11 cellular contexts compared by ENCODE assay signal in the genomic region with DNA sequence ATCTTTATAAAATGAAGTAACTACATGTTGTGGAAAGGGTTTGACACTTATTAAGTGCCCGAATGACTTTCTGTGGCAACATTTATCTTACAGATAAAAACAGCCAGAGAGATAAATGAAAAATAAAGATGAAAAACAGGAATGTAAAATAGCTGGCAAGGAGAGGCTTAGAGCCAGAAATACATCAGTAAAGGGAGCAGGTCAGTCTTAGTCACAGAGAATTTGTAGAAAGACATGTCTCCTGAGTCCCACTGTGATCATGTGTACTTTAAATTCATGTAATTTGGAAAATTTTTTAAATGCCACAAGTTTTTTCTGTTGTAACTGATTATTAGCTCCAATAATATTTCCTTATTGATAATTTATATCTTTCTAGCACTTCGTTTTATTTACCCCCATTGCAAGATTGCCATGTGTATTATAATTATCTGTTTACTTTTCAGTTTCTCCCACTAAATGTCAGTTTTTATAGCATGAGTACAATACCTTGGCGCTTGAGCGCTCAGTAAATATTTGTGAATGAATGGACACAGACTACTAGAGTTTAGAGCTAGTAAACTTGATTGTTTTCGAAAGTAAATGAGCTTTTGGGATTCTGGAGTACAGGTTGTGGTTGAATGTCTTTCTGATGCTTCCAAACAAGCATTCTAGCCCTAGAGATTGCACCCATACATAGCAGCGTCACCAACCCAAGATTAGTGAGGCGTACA. TPM values are rescaled to one million over a fixed set of nuclear protein-coding genes. Genes with fewer than 3 reads are reported as not detected.
DNase-seq lines count a peak whose midpoint lies in the region; ATAC-seq, FAIRE-seq and TF ChIP-seq lines count a peak whose summit lies in the region.
"Had no signal": no experiment of that assay in that cellular context is flagged by ENCODE, and none has a peak within 500 bp of the region (broad histone marks: within the 10 kb centered on the region; RNA-seq: fewer than 3 reads in every experiment).

No MANE protein-coding gene starts in this region.

- TF ChIP-seq POLR2A in HCT116 (IDR thresholded peaks at IDR 0.05; ENCODE audit: borderline replicate concordance, extremely low read depth, insufficient read depth, insufficient read length): no peak
- TF ChIP-seq POLR2A in HepG2 (IDR thresholded peaks at IDR 0.05; ENCODE audit: insufficient read depth in 1 of 2, low read depth in 2 of 2, low read length in 2 of 2): no peak

- peaks cover 48 to 67% of the 10 kb centered on the region in 2 experiments for H3K4me1 ChIP-seq in HCT116 (ENCODE audit: control insufficient read depth in 1 of 2, insufficient read depth in 2 of 2, low read length in 2 of 2)
- peaks cover 67% of the 10 kb centered on the region for H3K4me1 ChIP-seq in HepG2 (ENCODE audit: insufficient read depth, low read length)

- TF ChIP-seq CTCF in HCT116 (IDR thresholded peaks at IDR 0.05 in 2 of 3, conservative IDR thresholded peaks at IDR 0.05 in 1 of 3; ENCODE audit: borderline replicate concordance in 1 of 3, insufficient read depth in 1 of 3, low read depth in 2 of 3, low read length in 2 of 3) (no peak), HepG2 (CRISPR knock-in tag; IDR thresholded peaks at IDR 0.05) (no peak)

- TF ChIP-seq RAD21 in HCT116 (IDR thresholded peaks at IDR 0.05; ENCODE audit: low read depth) (no peak), HepG2 (CRISPR knock-in tag; IDR thresholded peaks at IDR 0.05) (no peak)

- intact Hi-C loops in HCT116 (cut with micrococcal nuclease) (loop anchor here (5.0 kb wide), 1 partner anchor 100 kb away; no protein-coding TSS in a partner anchor), HepG2 (cut with micrococcal nuclease; ENCODE audit: unreplicated experiment) (no loop called here)

- DNase-seq in COLO668 (lab: John Stamatoyannopoulos, UW; ENCODE audit: unreplicated experiment) (peak; percentile 4), HCT116 (ENCODE audit: low read depth, low spot score) (no peak), T-helper 17 cell (no peak), HepG2 (ENCODE audit: low spot score) (peak; percentile 27), LoVo (ENCODE audit: low spot score) (no peak), HUDEP-2 (lab: John Stamatoyannopoulos, UW; ENCODE audit: unreplicated experiment in 76 of 76) (no peak), hypothalamus (lab: John Stamatoyannopoulos, UW) (no peak)
- DNase-seq: DMS 273 treated with DMSO at 0.1 percent for 48 hours; effector memory CD4-positive, alpha-beta T cell; stimulated activated naive CD8-positive, alpha-beta T cell treated with anti-CD3 and anti-CD28 coated beads, Interleukin-15, Interleukin-2, amounts not matched to agents 100 U/mL and 50 U/mL, for 24 hours had no signal

- 91% methylated on average over 7 of the region's 7 CpGs for WGBS in HepG2 (ENCODE audit: low lambda C conversion rate)

- no peaks in the 10 kb centered on the region for H3K27me3 ChIP-seq in HCT116 (ENCODE audit: insufficient read depth, low read length)
- no peaks in the 10 kb centered on the region for H3K27me3 ChIP-seq in HepG2 (ENCODE audit: control insufficient read depth in 1 of 2, insufficient read depth in 2 of 2, low read length in 2 of 2)

- peaks cover 100% of the 10 kb centered on the region for H3K79me2 ChIP-seq in HCT116 (ENCODE audit: insufficient read depth, low read length)
- H3K79me2 ChIP-seq in HepG2 (ENCODE audit: insufficient read depth, low read length): peaks cover 98% of the 10 kb centered on the region

- POLR2A ChIA-PET in HCT116 (lab: Charles Lee) (interaction anchor here (1.2 kb wide), 1 partner anchor 15 kb away, joined by 3 read pairs; a partner anchor contains a TSS), HepG2 (lab: Yijun Ruan, JAX) (interaction anchor here (1.3 to 1.4 kb wide), 2 partner anchors 13 to 15 kb away, joined by 3 read pairs; a partner anchor contains a TSS)

- H3K9me2 ChIP-seq in HCT116 (ENCODE audit: insufficient read depth): no peaks in the 10 kb centered on the region

- peaks cover 7% of the 10 kb centered on the region; the same call in 1 of the 2 replicates for H4K20me1 ChIP-seq in HCT116 (ENCODE audit: insufficient read depth)
- H4K20me1 ChIP-seq in HepG2 (ENCODE audit: insufficient read depth, low read length): peaks cover 46% of the 10 kb centered on the region

- H3K36me3 Mint-ChIP-seq in T-helper 17 cell (ENCODE audit: low read depth): no peaks in the 10 kb centered on the region

- H3K4me2 ChIP-seq in HCT116 (ENCODE audit: low read length) (peak overlapping the region; percentile 22), HepG2 (ENCODE audit: low read depth, low read length) (no peak overlapping the region)

- no peak for FAIRE-seq in HepG2 (lab: Jason Lieb, UNC)

- in situ Hi-C loops in HepG2 (cut with HindIII; ENCODE audit: extremely low pct_ligation_motif_present, low pct_unique_long_range_greater_than_20kb): no loop called here

- H3K4me3 Mint-ChIP-seq in T-helper 17 cell: peak overlapping the region; percentile 68

- peaks cover 82% of the 10 kb centered on the region for H3K4me1 Mint-ChIP-seq in T-helper 17 cell

- RAD21 ChIA-PET in HCT116 (lab: Charles Lee; ENCODE audit: low non-redundant PET in 1 of 2, low total read pairs in 2 of 2, uncharacterized antibody in 2 of 2, unreplicated experiment in 2 of 2): no interaction called here

- H2AFZ ChIP-seq in HCT116 (ENCODE audit: low read depth, low read length, poor library complexity, severe bottlenecking): no peak overlapping the region
- H2AFZ ChIP-seq in HepG2 (ENCODE audit: low read length): no peak overlapping the region

- H3K36me3 ChIP-seq in HCT116 (ENCODE audit: control insufficient read depth in 1 of 2, insufficient read depth in 2 of 2, low read length in 2 of 2) (no peaks in the 10 kb centered on the region), HepG2 (replicated peaks in 1 of 2; ENCODE audit: control insufficient read depth in 1 of 2, insufficient read depth in 2 of 2, low read length in 2 of 2) (no peaks in the 10 kb centered on the region)

- H3K27ac Mint-ChIP-seq in T-helper 17 cell: peak overlapping the region; percentile 94

- CTCF ChIA-PET in HCT116 (lab: Charles Lee): interaction anchor here (1.0 kb wide), 1 partner anchor 99 kb away, joined by 3 read pairs; no protein-coding TSS in a partner anchor
- CTCF ChIA-PET in HepG2 (lab: Yijun Ruan, JAX; ENCODE audit: low intra/inter-chr PET ratio, low total read pairs): no interaction called here

- H3K27me3 Mint-ChIP-seq in T-helper 17 cell: no peaks in the 10 kb centered on the region

- no peak overlapping the region for H3K27ac ChIP-seq in HCT116 (ENCODE audit: low read depth, low read length)
- no peak overlapping the region for H3K27ac ChIP-seq in HepG2 (ENCODE audit: extremely low read length, insufficient read depth, low read length)

- no peak for TF ChIP-seq EP300 in HepG2 (IDR thresholded peaks at IDR 0.05; ENCODE audit: low read depth in 2 of 2, low read length in 2 of 2)
- TF ChIP-seq EP300 in HepG2 (CRISPR knock-in tag; IDR thresholded peaks at IDR 0.05; ENCODE audit: borderline replicate concordance): no peak

- H3K9me3 ChIP-seq in HCT116 (ENCODE audit: control insufficient read depth in 1 of 2, insufficient read depth in 1 of 2, low read depth in 1 of 2, low read length in 2 of 2) (no peaks in the 10 kb centered on the region), T-helper 17 cell (ENCODE audit: control insufficient read depth, low read length, poor library complexity, severe bottlenecking) (no peaks in the 10 kb centered on the region), HepG2 (ENCODE audit: low read length) (no peaks in the 10 kb centered on the region)

- H3K4me3 ChIP-seq in HCT116 (replicated peaks in 1 of 2; ENCODE audit: low read depth in 1 of 2, low read length in 2 of 2): no peak overlapping the region
- H3K4me3 ChIP-seq in HepG2 (replicated peaks in 1 of 3; ENCODE audit: insufficient read depth in 1 of 3, low read depth in 2 of 3, low read length in 3 of 3): no peak overlapping the region

- ATAC-seq in HCT116 (no peak), T-helper 17 cell (no peak), HepG2 (no peak; the same call in 1 of the 3 replicates), HG03196 (IDR thresholded peaks at IDR 0.05; ENCODE audit: unreplicated experiment) (no peak)
- ATAC-seq: stimulated activated naive CD8-positive, alpha-beta T cell treated with anti-CD3 and anti-CD28 coated beads, Interleukin-15, Interleukin-2, amounts not matched to agents 100 U/mL and 50 U/mL, for 24 hours had no signal

- no TSS peak for BruUV-seq in HCT116 (replicated peaks; lab: Mats Ljungman, UMichigan)
- BruUV-seq in HepG2 (replicated peaks; lab: Mats Ljungman, UMichigan): no TSS peak

- H3K9ac ChIP-seq in HCT116 (ENCODE audit: low read length): no peak overlapping the region
- no peak overlapping the region for H3K9ac ChIP-seq in HepG2 (ENCODE audit: insufficient read depth, low read depth, low read length)

RNA-seq across cellular contexts. Expression of a gene that starts 15.2 kb away (rescaled TPM):
- total RNA-seq in HCT116 (2021; ENCODE audit: unreplicated experiment) (56.7 TPM), T-helper 17 cell (100 to 1,000 TPM; 192 to 199 TPM), HepG2 (2016; rRNA removed; fragmentation: Illumina TruSeq; extraction: Trizol) (23.7 and 44.3 TPM in 2 replicates)
- polyA plus RNA-seq in HCT116 (2012): 27.9 and 35.0 TPM in 2 replicates
- 8.4 and 8.9 TPM in 2 replicates for total RNA-seq in HepG2 (2016; cell fraction: cytosol; rRNA removed; fragmentation: Illumina TruSeq; extraction: Trizol; ENCODE audit: low read depth)
- total RNA-seq in HepG2 (2016; cell fraction: insoluble cytoplasmic fraction; rRNA removed; fragmentation: Illumina TruSeq; extraction: Trizol): 24.3 and 40.7 TPM in 2 replicates
- total RNA-seq in HepG2 (2016; cell fraction: membrane; rRNA removed; fragmentation: Illumina TruSeq; extraction: Trizol): 35.4 and 36.0 TPM in 2 replicates
- 30.5 and 36.6 TPM in 2 replicates for total RNA-seq in HepG2 (2016; cell fraction: nucleus; rRNA removed; fragmentation: Illumina TruSeq; extraction: Trizol)
- polyA plus RNA-seq in HepG2 (2011; rRNA removed): 38.1 and 50.2 TPM in 2 replicates
- polyA plus RNA-seq in HepG2 (2011; cell fraction: cytosol; rRNA removed): 21.0 and 33.3 TPM in 2 replicates
- polyA plus RNA-seq in HepG2 (2011; cell fraction: nucleus; rRNA removed): 13.6 and 13.8 TPM in 2 replicates
- polyA plus RNA-seq in HepG2 (2012): 39.0 and 39.2 TPM in 2 replicates
- 4.5 and 4.8 TPM in 2 replicates for polyA plus RNA-seq in HepG2 (2016; cell fraction: cytosol; fragmentation: Illumina TruSeq; extraction: Trizol; ENCODE audit: low read depth)
- polyA plus RNA-seq in HepG2 (2016; cell fraction: insoluble cytoplasmic fraction; fragmentation: Illumina TruSeq; extraction: Trizol; ENCODE audit: low read depth): 64.7 and 68.7 TPM in 2 replicates
- 28.9 and 30.3 TPM in 2 replicates for polyA plus RNA-seq in HepG2 (2016; cell fraction: membrane; fragmentation: Illumina TruSeq; extraction: Trizol; ENCODE audit: low read depth)
- 40.3 and 41.8 TPM in 2 replicates for polyA plus RNA-seq in HepG2 (2016; cell fraction: nucleus; fragmentation: Illumina TruSeq; extraction: Trizol; ENCODE audit: insufficient read depth, low read depth)
- polyA minus RNA-seq in HepG2 (2011; rRNA and poly(A)+ RNA removed; ENCODE audit: low replicate concordance): 29.3 and 44.7 TPM in 2 replicates
- 31.6 and 41.0 TPM in 2 replicates for polyA minus RNA-seq in HepG2 (2011; cell fraction: cytosol; rRNA and poly(A)+ RNA removed)
- 56.5 and 70.6 TPM in 2 replicates for polyA minus RNA-seq in HepG2 (2011; cell fraction: nucleus; rRNA and poly(A)+ RNA removed)

Comparison
In these comparisons a context has a peak if more than half of its experiments do, and no peak if none do; other contexts are left out.
1. DNase-seq: peak in COLO668 (single experiment) and HepG2 (single experiment); none in HCT116 (single experiment), T-helper 17 cell (0 of 3), LoVo (single experiment), HUDEP-2 (0 of 76) and hypothalamus (0 of 51).